ENCODE assay signal across 8 cellular contexts in genomic region chr2:26770986-26771586, GRCh38. TPM values are rescaled to one million over a fixed set of nuclear protein-coding genes. Genes with fewer than 3 reads are reported as not detected.
DNase-seq lines count a peak whose midpoint lies in the region; ATAC-seq and TF ChIP-seq lines count a peak whose summit lies in the region.

No MANE protein-coding gene starts in this region.

- ATAC-seq in HG03521 (IDR thresholded peaks at IDR 0.05; ENCODE audit: unreplicated experiment), result no peak

- intact Hi-C loops in testis (cut with DNase I; ENCODE audit: low total_unique reads), result no loop called here

- H3K27ac ChIP-seq in Peyer's patch (peak overlapping the region; percentile 54 to 84 (median 73)), liver (ENCODE audit: low read depth in 1 of 2, low read length in 2 of 2) (peak overlapping the region; percentile 62 to 76), testis (peak overlapping the region; percentile 60 to 70)

- H3K9me3 ChIP-seq in Peyer's patch (no peaks in the 10 kb centered on the region), liver (ENCODE audit: control insufficient read depth in 4 of 4, low read length in 3 of 4) (no peaks in the 10 kb centered on the region), testis (no peaks in the 10 kb centered on the region)

- no peak overlapping the region for H3K9ac ChIP-seq in liver (ENCODE audit: low read depth in 1 of 2, low read length in 2 of 2)

- TF ChIP-seq CTCF in Peyer's patch (IDR thresholded peaks at IDR 0.05) (peak in 4 of 6 experiments; percentile 11 to 28 (median 16)), choroid plexus epithelial cell (conservative IDR thresholded peaks at IDR 0.05; ENCODE audit: low read depth, low read length) (peak; percentile 44), liver (IDR thresholded peaks at IDR 0.05; ENCODE audit: low read depth, low read length, missing input control) (no peak), testis (IDR thresholded peaks at IDR 0.05) (peak in 2 of 3 experiments; percentile 10 to 36)

- WGBS in liver, result 67% methylated on average over 6 of the region's 6 CpGs
- 63 to 83% methylated on average over 2 to 6 of the region's 6 CpGs for WGBS in testis, 2 donors

- no peak overlapping the region for H3K4me3 ChIP-seq in Peyer's patch
- no peak overlapping the region for H3K4me3 ChIP-seq in choroid plexus epithelial cell (ENCODE audit: low read depth, low read length)
- no peak overlapping the region for H3K4me3 ChIP-seq in liver (ENCODE audit: low read depth in 1 of 3, low read length in 3 of 3)
- H3K4me3 ChIP-seq in testis, result no peak overlapping the region

- peak in 1 of 2 donors; percentile 6 for TF ChIP-seq RAD21 in liver (IDR thresholded peaks at IDR 0.05)

- TF ChIP-seq POLR2A in Peyer's patch (IDR thresholded peaks at IDR 0.05), result no peak
- no peak for TF ChIP-seq POLR2A in testis (IDR thresholded peaks at IDR 0.05)

- DNase-seq in DMS53 (lab: John Stamatoyannopoulos, UW) (peak; percentile 25), DMS53 treated with DMSO at 0.1 percent for 48 hours (lab: John Stamatoyannopoulos, UW; ENCODE audit: unreplicated experiment) (no peak), Peyer's patch (peak in 2 of 3 donors; percentile 44 to 81), choroid plexus epithelial cell (ENCODE audit: low read depth) (peak; percentile 91), testis (peak; percentile 97), NCI-H1417 treated with DMSO at 0.1 percent for 48 hours (lab: John Stamatoyannopoulos, UW) (no peak)

- H3K27me3 ChIP-seq in Peyer's patch (no peaks in the 10 kb centered on the region), liver (ENCODE audit: control insufficient read depth in 4 of 4, insufficient read depth in 4 of 4, low read length in 3 of 4) (no peaks in the 10 kb centered on the region), testis (no peaks in the 10 kb centered on the region)

- H3K4me1 ChIP-seq in Peyer's patch, result peaks cover 0 to 59% (median 20%) of the 10 kb centered on the region in 4 donors
- H3K4me1 ChIP-seq in liver (ENCODE audit: control insufficient read depth in 4 of 4, insufficient read depth in 4 of 4, low read length in 3 of 4), result peaks cover 20 to 46% (median 33%) of the 10 kb centered on the region in 4 donors
- H3K4me1 ChIP-seq in testis, result peaks cover 32% of the 10 kb centered on the region

- H3K36me3 ChIP-seq in Peyer's patch (peaks cover 0 to 22% (median 0%) of the 10 kb centered on the region in 3 donors), liver (ENCODE audit: control insufficient read depth in 4 of 4, insufficient read depth in 3 of 4, low read depth in 1 of 4, low read length in 3 of 4) (peaks cover 2 to 12% (median 11%) of the 10 kb centered on the region in 4 donors), testis (ENCODE audit: low read depth, missing control alignments) (no peaks in the 10 kb centered on the region)

TF ChIP-seq in liver, 16 proteins besides CTCF, POLR2A, EP300 and RAD21:
- TF ChIP-seq REST (IDR thresholded peaks at IDR 0.05) (no peak), FOXA1 (IDR thresholded peaks at IDR 0.05) (no peak), GABPA (IDR thresholded peaks at IDR 0.05 in 1 of 2, conservative IDR thresholded peaks at IDR 0.05 in 1 of 2) (no peak), RXRA (IDR thresholded peaks at IDR 0.05) (peak; percentile 46 to 72), SP1 (IDR thresholded peaks at IDR 0.05) (peak; percentile 33), JUND (IDR thresholded peaks at IDR 0.05) (no peak), HNF4G (IDR thresholded peaks at IDR 0.05) (no peak), NR2F2 (IDR thresholded peaks at IDR 0.05) (peak; percentile 35), ATF3 (IDR thresholded peaks at IDR 0.05) (no peak), TAF1 (conservative IDR thresholded peaks at IDR 0.05) (no peak), HNF4A (conservative IDR thresholded peaks at IDR 0.05) (peak in 1 of 2 donors; percentile 49)

RNA-seq across cellular contexts. Expression of gene SLC35F6, which starts 7.0 kb away (rescaled TPM):
- total RNA-seq in Peyer's patch, result 10 to 100 TPM; 13.2 to 49.1 (median 38.1) TPM
- total RNA-seq in liver, result 10 to 100 TPM; 11.4 to 30.7 TPM
- polyA plus RNA-seq in liver, result 10 to 100 TPM; 18.3 to 19.8 TPM
- total RNA-seq in testis, result 10 to 100 TPM; 40.4 to 42.5 TPM
- polyA plus RNA-seq in testis (ENCODE audit: insufficient read depth, low read depth, low replicate concordance), result 15.5 TPM

RNA-seq across cellular contexts. Expression of gene CENPA, which starts 14.8 kb away (rescaled TPM):
- total RNA-seq in Peyer's patch, result 1 to 10 TPM in 2 of 4 donors, not detected in 2; 1.6 to 2.1 TPM
- total RNA-seq in liver, result 10 to 100 TPM in 1 of 2 donors, not detected in 1; 14.4 TPM
- 1 to 10 TPM in 1 of 2 donors, under 1 TPM in 1; 0.17 to 1.2 TPM for polyA plus RNA-seq in liver
- 1 to 10 TPM; 2.8 to 5.0 TPM for total RNA-seq in testis
- polyA plus RNA-seq in testis (ENCODE audit: insufficient read depth, low read depth, low replicate concordance), result 5.8 TPM

Comparison
In these comparisons a context has a peak if more than half of its experiments do, and no peak if none do; other contexts are left out.
1. DNase-seq: peak in DMS53 (single experiment), Peyer's patch (2 of 3), choroid plexus epithelial cell (single experiment) and testis (single experiment); none in DMS53 treated with DMSO at 0.1 percent for 48 hours (single experiment) and NCI-H1417 treated with DMSO at 0.1 percent for 48 hours (single experiment).
2. Peak in every context shown above with its lines, with median percentiles within 50 percentile points of each other: H3K27ac ChIP-seq.